In the genomic region with DNA sequence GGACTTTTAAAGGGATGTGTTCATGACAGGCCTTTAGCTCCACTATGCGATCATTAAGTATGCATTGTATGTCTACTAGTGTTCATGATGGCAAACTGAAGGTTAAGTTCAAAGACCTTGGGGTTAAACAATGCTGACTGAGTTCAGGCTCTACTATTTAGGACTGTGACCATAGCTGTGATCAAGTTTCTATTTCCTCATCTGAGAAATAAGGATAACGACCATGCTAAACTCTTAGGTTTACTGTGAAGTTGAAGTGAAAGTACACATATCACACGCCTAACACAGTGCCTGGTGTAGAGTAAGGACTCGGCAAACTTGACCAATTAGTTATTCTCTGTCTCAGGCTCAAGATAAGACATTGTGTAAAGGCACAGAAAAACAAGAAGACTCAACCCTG, we compare ENCODE assay signal across 13 cellular contexts.
DNase-seq lines count a peak whose midpoint lies in the region; ATAC-seq and TF ChIP-seq lines count a peak whose summit lies in the region.
"Had no signal": no experiment of that assay in that cellular context is flagged by ENCODE, and none has a peak within 500 bp of the region (broad histone marks: within the 10 kb centered on the region; RNA-seq: fewer than 3 reads in every experiment).

No MANE protein-coding gene starts in this region.

- no peak overlapping the region for H3K4me3 ChIP-seq in GM06990 (replicated peaks; ENCODE audit: low read depth, low read length)
- H3K4me3 ChIP-seq: stomach had no signal

- CTCF ChIA-PET in activated naive CD4-positive, alpha-beta T cell treated with anti-CD3 and anti-CD28 coated beads, Interleukin-2, amount 10 ng/mL, durations not matched to agents 7 days and 5 days (lab: Charles Lee): interaction anchor here (0.7 to 1.3 kb wide), 3 partner anchors 10 to 14 kb away, joined by 3 to 4 read pairs (median 3); no protein-coding TSS in a partner anchor

- H3K27ac Mint-ChIP-seq in activated naive CD4-positive, alpha-beta T cell treated with anti-CD3 and anti-CD28 coated beads, Interleukin-2, amount 10 ng/mL, durations not matched to agents 7 days and 5 days: no peak overlapping the region
- H3K27ac Mint-ChIP-seq: activated T-cell treated with anti-CD3 and anti-CD28 coated beads, Interleukin-2, amount 50 U/mL, for 72 hours had no signal

- DNase-seq in GM06990 (ENCODE audit: extremely low read depth, insufficient read length) (peak; percentile 76), NCI-H524 (lab: John Stamatoyannopoulos, UW) (no peak), sciatic nerve (ENCODE audit: low spot score) (no peak)
- DNase-seq in stimulated activated CD4-positive, alpha-beta T cell treated with anti-CD3 and anti-CD28 coated beads, Interleukin-15, amount 100 ng/mL, for 24 hours: no peak
- DNase-seq in activated naive CD4-positive, alpha-beta T cell treated with anti-CD3 and anti-CD28 coated beads, Interleukin-2, amount 10 ng/mL, durations not matched to agents 7 days and 5 days: no peak
- DNase-seq: activated T-cell treated with anti-CD3 and anti-CD28 coated beads, Interleukin-2, amount 50 U/mL, for 72 hours; islet precursor cell; NCI-H1436; PC-3; stomach had no signal

- peaks cover 3% of the 10 kb centered on the region for H3K27me3 Mint-ChIP-seq in activated naive CD4-positive, alpha-beta T cell treated with anti-CD3 and anti-CD28 coated beads, Interleukin-2, amount 10 ng/mL, durations not matched to agents 7 days and 5 days

- H3K36me3 Mint-ChIP-seq in activated naive CD4-positive, alpha-beta T cell treated with anti-CD3 and anti-CD28 coated beads, Interleukin-2, amount 10 ng/mL, durations not matched to agents 7 days and 5 days: no peaks in the 10 kb centered on the region

- no peaks in the 10 kb centered on the region for H3K27me3 ChIP-seq in GM06990 (replicated peaks; ENCODE audit: control insufficient read depth, insufficient read depth, low read length)
- H3K27me3 ChIP-seq: stomach had no signal

- H3K4me1 Mint-ChIP-seq in activated naive CD4-positive, alpha-beta T cell treated with anti-CD3 and anti-CD28 coated beads, Interleukin-2, amount 10 ng/mL, durations not matched to agents 7 days and 5 days: peaks cover 8% of the 10 kb centered on the region

- no peaks in the 10 kb centered on the region for H3K9me3 Mint-ChIP-seq in activated naive CD4-positive, alpha-beta T cell treated with anti-CD3 and anti-CD28 coated beads, Interleukin-2, amount 10 ng/mL, durations not matched to agents 7 days and 5 days
- H3K9me3 Mint-ChIP-seq: activated T-cell treated with anti-CD3 and anti-CD28 coated beads, Interleukin-2, amount 50 U/mL, for 72 hours had no signal

- H3K36me3 ChIP-seq in GM06990 (ENCODE audit: control insufficient read depth, insufficient read depth, low read length): no peaks in the 10 kb centered on the region
- H3K36me3 ChIP-seq: stomach had no signal

- ATAC-seq in GM19025 (IDR thresholded peaks at IDR 0.05; ENCODE audit: low read depth, unreplicated experiment): peak; percentile 68
- ATAC-seq in HG02571 (IDR thresholded peaks at IDR 0.05; ENCODE audit: unreplicated experiment): peak; percentile 68
- peak; percentile 84 for ATAC-seq in HG03342 (IDR thresholded peaks at IDR 0.05; ENCODE audit: unreplicated experiment)
- no peak for ATAC-seq in sciatic nerve
- ATAC-seq: PC-3 had no signal

- no peak for TF ChIP-seq CTCF in GM06990 (IDR thresholded peaks at IDR 0.05; ENCODE audit: insufficient read depth, low read length, poor library complexity, severe bottlenecking)

- H3K4me3 Mint-ChIP-seq in activated naive CD4-positive, alpha-beta T cell treated with anti-CD3 and anti-CD28 coated beads, Interleukin-2, amount 10 ng/mL, durations not matched to agents 7 days and 5 days: no peak overlapping the region
- H3K4me3 Mint-ChIP-seq: activated T-cell treated with anti-CD3 and anti-CD28 coated beads, Interleukin-2, amount 50 U/mL, for 72 hours had no signal

- intact Hi-C loops in sciatic nerve (cut with DNase I): loop anchor here (5.0 kb wide), 1 partner anchor 145 kb away; no protein-coding TSS in a partner anchor
